In genomic region chr22:44743247-44743646, GRCh38 we compare ENCODE assay signal across 28 cellular contexts. TPM values are rescaled to one million over a fixed set of nuclear protein-coding genes. Genes with fewer than 3 reads are reported as not detected.
"Had no signal": no experiment of that assay in that cellular context is flagged by ENCODE, and none has a peak within 500 bp of the region (broad histone marks: within the 10 kb centered on the region; RNA-seq: fewer than 3 reads in every experiment).

No MANE protein-coding gene starts in this region.

- H3K9me3 ChIP-seq: ascending aorta, body of pancreas, MG63 had no signal

- H3K4me1 Mint-ChIP-seq: activated CD4-positive, alpha-beta T cell treated with anti-CD3 and anti-CD28 coated beads, Interleukin-2, amount 10 ng/mL, durations not matched to agents 7 days and 5 days; activated naive CD8-positive, alpha-beta T cell treated with anti-CD3 and anti-CD28 coated beads, Interleukin-2, amount 50 U/mL, for 24 hours; T-cell had no signal

- H3K27ac ChIP-seq: ascending aorta, body of pancreas, SK-N-MC had no signal

- H3K36me3 ChIP-seq: ascending aorta, MG63 had no signal

- H3K27ac Mint-ChIP-seq: activated CD4-positive, alpha-beta memory T cell treated with anti-CD3 and anti-CD28 coated beads for 36 hours; activated CD4-positive, alpha-beta T cell treated with anti-CD3 and anti-CD28 coated beads, Interleukin-2, amount 10 ng/mL, durations not matched to agents 7 days and 5 days; activated naive CD4-positive, alpha-beta T cell treated with anti-CD3 and anti-CD28 coated beads, Interleukin-2, amount 50 U/mL, for 72 hours; activated naive CD8-positive, alpha-beta T cell treated with anti-CD3 and anti-CD28 coated beads, Interleukin-2, amount 50 U/mL, for 24 hours; T-cell had no signal

- H3K27me3 ChIP-seq: ascending aorta, body of pancreas, MG63 had no signal

- DNase-seq: activated CD4-positive, alpha-beta memory T cell treated with anti-CD3 and anti-CD28 coated beads for 36 hours; activated CD4-positive, alpha-beta T cell treated with anti-CD3 and anti-CD28 coated beads, Interleukin-2, amount 10 ng/mL, durations not matched to agents 7 days and 5 days; activated CD4-positive, CD25-positive, alpha-beta regulatory T cell; activated CD8-positive, alpha-beta memory T cell treated with anti-CD3 and anti-CD28 coated beads for 24 hours; activated effector memory CD4-positive, alpha-beta T cell treated with anti-CD3 and anti-CD28 coated beads, Interleukin-2, amount 50 U/mL, for 16 hours; activated naive CD4-positive, alpha-beta T cell treated with Interleukin-2 at 50 U/mL for 16 hours; activated naive CD8-positive, alpha-beta T cell treated with anti-CD3 and anti-CD28 coated beads, Interleukin-2, amount 50 U/mL, for 24 hours; activated T-cell treated with anti-CD3 and anti-CD28 coated beads, Interleukin-2, amount 50 U/mL, for 4 hours; amniotic stem cell; body of pancreas; MG63; MV-4-11; NCI-H1092 treated with DMSO at 0.1 percent for 48 hours; NCI-H1417 treated with DMSO at 0.1 percent for 48 hours; NCI-H1694; NCI-H2029 treated with DMSO at 0.1 percent for 48 hours; NCI-H345; NCI-H510A; NCI-H526 treated with DMSO at 0.1 percent for 48 hours; NCI-H82; T-cell; T-helper 2 cell; T1000 had no signal

- H3K36me3 Mint-ChIP-seq: activated CD4-positive, alpha-beta memory T cell treated with anti-CD3 and anti-CD28 coated beads for 36 hours; activated naive CD4-positive, alpha-beta T cell treated with anti-CD3 and anti-CD28 coated beads, Interleukin-2, amount 50 U/mL, for 72 hours; T-cell had no signal

- H3K9me3 Mint-ChIP-seq: activated CD4-positive, alpha-beta memory T cell treated with anti-CD3 and anti-CD28 coated beads for 36 hours; activated CD4-positive, alpha-beta T cell treated with anti-CD3 and anti-CD28 coated beads, Interleukin-2, amount 10 ng/mL, durations not matched to agents 7 days and 5 days; activated naive CD4-positive, alpha-beta T cell treated with anti-CD3 and anti-CD28 coated beads, Interleukin-2, amount 50 U/mL, for 72 hours; activated naive CD8-positive, alpha-beta T cell treated with anti-CD3 and anti-CD28 coated beads, Interleukin-2, amount 50 U/mL, for 24 hours; activated T-cell treated with anti-CD3 and anti-CD28 coated beads, Interleukin-2, amount 50 U/mL, for 4 hours; T-cell had no signal

- H3K4me1 ChIP-seq: ascending aorta had no signal

- H3K4me3 Mint-ChIP-seq: activated CD4-positive, alpha-beta memory T cell treated with anti-CD3 and anti-CD28 coated beads for 36 hours; activated CD4-positive, alpha-beta T cell treated with anti-CD3 and anti-CD28 coated beads, Interleukin-2, amount 10 ng/mL, durations not matched to agents 7 days and 5 days; activated naive CD8-positive, alpha-beta T cell treated with anti-CD3 and anti-CD28 coated beads, Interleukin-2, amount 50 U/mL, for 24 hours; activated T-cell treated with anti-CD3 and anti-CD28 coated beads, Interleukin-2, amount 50 U/mL, for 4 hours; T-cell had no signal

- H3K4me3 ChIP-seq: ascending aorta, body of pancreas, MG63, SK-N-MC had no signal

RNA-seq across cellular contexts. Expression of gene ARHGAP8, which starts 9.1 kb away (rescaled TPM):
- total RNA-seq: ascending aorta, OCI-LY7, RPMI7951 had no signal
